In genomic region chrX:123336666-123337065, GRCh38 we compare ENCODE assay signal across 18 cellular contexts.
"Had no signal": no experiment of that assay in that cellular context is flagged by ENCODE, and none has a peak within 500 bp of the region (broad histone marks: within the 10 kb centered on the region; RNA-seq: fewer than 3 reads in every experiment).

No MANE protein-coding gene starts in this region.

- H3K4me2 ChIP-seq: neural progenitor cell had no signal

- H3K27ac Mint-ChIP-seq: dendritic cell treated with granulocyte-macrophage colony-stimulating factor and Interleukin-4, amounts not matched to agents 40 ng/mL and 50 ng/mL, for 4 days; endodermal cell; natural killer cell; neural progenitor cell had no signal

- H3K9me3 ChIP-seq: heart right ventricle, ovary, right atrium auricular region, sigmoid colon had no signal

- H3K4me3 Mint-ChIP-seq: dendritic cell treated with granulocyte-macrophage colony-stimulating factor and Interleukin-4, amounts not matched to agents 40 ng/mL and 50 ng/mL, for 4 days; endodermal cell; natural killer cell; neural progenitor cell had no signal

- H3K9ac ChIP-seq: neural progenitor cell had no signal

- H3K9me3 Mint-ChIP-seq: dendritic cell treated with granulocyte-macrophage colony-stimulating factor and Interleukin-4, amounts not matched to agents 40 ng/mL and 50 ng/mL, for 4 days; natural killer cell; neural progenitor cell had no signal

- H3K27me3 ChIP-seq: heart right ventricle, neural progenitor cell, ovary, right atrium auricular region, sigmoid colon had no signal

- ATAC-seq: heart right ventricle, left lobe of liver, natural killer cell had no signal

- H3K36me3 Mint-ChIP-seq: natural killer cell, neural progenitor cell had no signal

- H3K27ac ChIP-seq: heart right ventricle, neural progenitor cell, ovary, right atrium auricular region, sigmoid colon had no signal

- H2AFZ ChIP-seq: neural progenitor cell had no signal

- H3K4me3 ChIP-seq: heart right ventricle, neural progenitor cell, ovary, right atrium auricular region, sigmoid colon had no signal

- H3K4me1 ChIP-seq: heart right ventricle, right atrium auricular region, sigmoid colon had no signal

- H3K4me1 Mint-ChIP-seq: natural killer cell had no signal

- DNase-seq: endodermal cell; foreskin melanocyte; heart right ventricle; hypothalamus; kidney glomerular epithelial cell; natural killer cell; nucleus accumbens; ovary; sigmoid colon; small intestine; stimulated activated CD4-positive, alpha-beta T cell treated with anti-CD3 and anti-CD28 coated beads, Interleukin-12 subunit alpha, Interleukin-12 subunit beta, amount 100 ng/mL, for 4 hours; stimulated activated CD4-positive, alpha-beta T cell treated with anti-CD3 and anti-CD28 coated beads, Interleukin-2, amount 100 ng/mL, for 48 hours; stimulated activated naive CD4-positive, alpha-beta T cell treated with Interleukin-2 at 50 U/mL for 16 hours; trophoblast cell had no signal

- H3K27me3 Mint-ChIP-seq: dendritic cell treated with granulocyte-macrophage colony-stimulating factor and Interleukin-4, amounts not matched to agents 40 ng/mL and 50 ng/mL, for 4 days had no signal

- H3K36me3 ChIP-seq: heart right ventricle, neural progenitor cell, ovary, right atrium auricular region, sigmoid colon had no signal
